Comparison of ENCODE assay signal across 38 cellular contexts in the genomic region with DNA sequence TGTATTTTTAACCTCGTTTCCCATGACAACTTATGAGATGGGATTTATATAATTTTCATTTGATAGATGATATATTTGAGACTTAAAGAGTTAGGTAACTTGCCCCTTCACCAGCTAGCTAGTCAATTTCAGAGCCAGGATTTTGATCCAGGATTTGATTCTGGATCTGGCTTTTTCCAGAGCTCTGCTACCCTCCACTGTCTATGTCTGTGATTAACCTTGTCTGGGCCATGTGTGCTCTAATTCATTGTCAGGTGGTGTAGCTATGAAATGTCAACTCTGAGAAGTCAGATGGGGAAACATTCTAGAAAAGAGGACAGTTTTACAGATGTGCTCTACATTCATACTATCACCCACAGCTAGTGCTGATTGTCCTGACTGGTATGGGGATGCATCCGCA. TPM values are rescaled to one million over a fixed set of nuclear protein-coding genes. Genes with fewer than 3 reads are reported as not detected.
"Had no signal": no experiment of that assay in that cellular context is flagged by ENCODE, and none has a peak within 500 bp of the region (broad histone marks: within the 10 kb centered on the region; RNA-seq: fewer than 3 reads in every experiment).

No MANE protein-coding gene starts in this region.

- H3K27me3 ChIP-seq: MG63 had no signal

- H3K36me3 ChIP-seq: MG63 had no signal

- H3K9me3 ChIP-seq: MG63 had no signal

- DNase-seq: Karpas-422, Kasumi-1, MG63, MM.1S, MV-4-11, NCI-H1048, NCI-H1092, NCI-H1092 treated with DMSO at 0.1 percent for 48 hours, NCI-H1105, NCI-H1105 treated with DMSO at 0.1 percent for 48 hours, NCI-H1417, NCI-H1417 treated with DMSO at 0.1 percent for 48 hours, NCI-H1436, NCI-H1436 treated with DMSO at 0.1 percent for 48 hours, NCI-H146, NCI-H1694, NCI-H1694 treated with DMSO at 0.1 percent for 48 hours, NCI-H187, NCI-H187 treated with DMSO at 0.1 percent for 48 hours, NCI-H1930, NCI-H2029, NCI-H2029 treated with DMSO at 0.1 percent for 48 hours, NCI-H2081, NCI-H2081 treated with DMSO at 0.1 percent for 48 hours, NCI-H2107, NCI-H2171, NCI-H2171 treated with DMSO at 0.1 percent for 48 hours, NCI-H2227 treated with DMSO at 0.1 percent for 48 hours, NCI-H226, NCI-H345, NCI-H446, NCI-H446 treated with DMSO at 0.1 percent for 48 hours, NCI-H510A, NCI-H510A treated with DMSO at 0.1 percent for 48 hours, NCI-H524 had no signal

- H3K4me3 ChIP-seq: MG63 had no signal

RNA-seq across cellular contexts. Expression of a gene that starts 42.5 kb away (rescaled TPM):
- total RNA-seq: M059J, MCF 10A, NCI-H460 had no signal
